Comparison of ENCODE assay signal across 16 cellular contexts in genomic region chr2:86304416-86304815, GRCh38.
"Had no signal": no experiment of that assay in that cellular context is flagged by ENCODE, and none has a peak within 500 bp of the region (broad histone marks: within the 10 kb centered on the region; RNA-seq: fewer than 3 reads in every experiment).

No MANE protein-coding gene starts in this region.

- H3K36me3 Mint-ChIP-seq: activated naive CD4-positive, alpha-beta T cell treated with anti-CD3 and anti-CD28 coated beads, Interleukin-2, amount 50 U/mL, for 24 hours had no signal

- DNase-seq: activated CD4-positive, alpha-beta T cell treated with anti-CD3 and anti-CD28 coated beads, Interleukin-2, amount 10 ng/mL, durations not matched to agents 7 days and 5 days; activated gamma-delta T cell; activated T-cell treated with anti-CD3 and anti-CD28 coated beads, Interleukin-2, amount 50 U/mL, for 72 hours; cortex of kidney; erythroblast; foreskin melanocyte; hypothalamus; occipital lobe; retina; stimulated activated CD8-positive, alpha-beta memory T cell treated with anti-CD3 and anti-CD28 coated beads, Interleukin-4, amount 100 ng/mL, for 48 hours; stimulated activated naive CD4-positive, alpha-beta T cell; T1000; thyroid gland had no signal

- H3K4me3 Mint-ChIP-seq: activated CD4-positive, alpha-beta T cell treated with anti-CD3 and anti-CD28 coated beads, Interleukin-2, amount 10 ng/mL, durations not matched to agents 7 days and 5 days; activated naive CD4-positive, alpha-beta T cell treated with anti-CD3 and anti-CD28 coated beads, Interleukin-2, amount 50 U/mL, for 24 hours; activated T-cell treated with anti-CD3 and anti-CD28 coated beads, Interleukin-2, amount 50 U/mL, for 72 hours had no signal

- ATAC-seq: activated CD4-positive, CD25-positive, alpha-beta regulatory T cell treated with anti-CD3 and anti-CD28 coated beads, Interleukin-2, amount 50 U/mL, for 24 hours; activated T-cell treated with anti-CD3 and anti-CD28 coated beads, Interleukin-2, amount 50 U/mL, for 72 hours had no signal

- H3K9me3 Mint-ChIP-seq: activated CD4-positive, alpha-beta T cell treated with anti-CD3 and anti-CD28 coated beads, Interleukin-2, amount 10 ng/mL, durations not matched to agents 7 days and 5 days; activated naive CD4-positive, alpha-beta T cell treated with anti-CD3 and anti-CD28 coated beads, Interleukin-2, amount 50 U/mL, for 24 hours; activated T-cell treated with anti-CD3 and anti-CD28 coated beads, Interleukin-2, amount 50 U/mL, for 72 hours; nephron had no signal

- H3K27ac Mint-ChIP-seq: activated CD4-positive, alpha-beta T cell treated with anti-CD3 and anti-CD28 coated beads, Interleukin-2, amount 10 ng/mL, durations not matched to agents 7 days and 5 days; activated naive CD4-positive, alpha-beta T cell treated with anti-CD3 and anti-CD28 coated beads, Interleukin-2, amount 50 U/mL, for 24 hours; activated T-cell treated with anti-CD3 and anti-CD28 coated beads, Interleukin-2, amount 50 U/mL, for 72 hours had no signal

- H3K4me1 Mint-ChIP-seq: activated CD4-positive, alpha-beta T cell treated with anti-CD3 and anti-CD28 coated beads, Interleukin-2, amount 10 ng/mL, durations not matched to agents 7 days and 5 days; activated naive CD4-positive, alpha-beta T cell treated with anti-CD3 and anti-CD28 coated beads, Interleukin-2, amount 50 U/mL, for 24 hours had no signal
